ENCODE assay signal across 8 cellular contexts in the genomic region with DNA sequence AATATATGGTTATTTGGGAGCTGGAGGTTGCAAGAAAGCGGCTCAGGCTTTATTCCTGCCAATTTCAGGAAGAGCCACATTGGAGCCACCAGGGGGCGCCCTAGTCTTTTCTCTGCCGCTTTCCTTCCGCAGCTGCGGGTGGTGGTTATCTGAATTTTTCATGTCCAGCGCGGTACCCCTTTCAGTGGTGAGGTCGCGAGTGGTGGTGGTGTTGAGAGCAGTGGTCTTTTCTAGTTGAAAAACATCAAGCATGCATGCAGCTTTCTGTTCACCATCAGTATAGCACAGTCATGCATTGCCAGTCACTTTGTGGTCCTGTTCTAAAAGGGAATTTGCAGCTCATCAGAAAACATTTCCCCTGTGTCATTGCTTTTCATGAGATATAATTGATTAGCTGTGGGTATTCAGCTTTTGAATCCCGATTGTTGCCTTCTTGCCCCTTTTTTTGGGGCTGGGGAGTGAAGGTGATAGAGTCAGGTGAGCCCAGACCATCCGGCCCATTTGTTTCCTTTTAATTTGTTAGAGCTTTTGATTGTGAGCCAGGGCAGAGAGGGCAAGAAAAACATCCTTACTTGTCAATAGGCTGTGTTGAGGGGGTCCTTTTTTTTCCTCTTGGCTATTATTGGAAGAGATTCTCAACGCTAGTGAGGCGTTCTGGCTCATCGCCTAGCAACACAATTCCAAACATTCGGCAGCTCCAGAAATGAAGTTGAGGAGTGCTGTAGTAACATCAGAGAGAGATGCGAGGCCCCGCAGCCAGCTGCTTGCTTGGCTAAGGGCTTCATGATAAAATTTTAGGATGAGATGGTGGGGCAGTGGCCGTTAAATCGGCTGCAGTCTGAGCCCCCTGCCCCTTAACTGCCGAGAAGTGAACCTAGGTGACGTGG.
DNase-seq lines count a peak whose midpoint lies in the region; ATAC-seq, FAIRE-seq and TF ChIP-seq lines count a peak whose summit lies in the region.

No MANE protein-coding gene starts in this region.

- no peak overlapping the region for H3K27ac ChIP-seq in 22Rv1
- H3K27ac ChIP-seq in lung (ENCODE audit: low read depth in 1 of 2, low read length in 1 of 2) = peak overlapping the region; percentile 14 to 24

- ATAC-seq in lung (ENCODE audit: insufficient read depth, low FRiP score) (peak; percentile 37), GM18867 (IDR thresholded peaks at IDR 0.05; ENCODE audit: unreplicated experiment) (no peak)

- H3K36me3 ChIP-seq in lung (ENCODE audit: control insufficient read depth in 2 of 2, insufficient read depth in 2 of 2, low read length in 2 of 2) = no peaks in the 10 kb centered on the region

- WGBS in lung, 2 donors = 32 to 44% methylated on average over 21 of the region's 21 CpGs

- TF ChIP-seq CTCF in 22Rv1 (IDR thresholded peaks at IDR 0.05) = peak; percentile 94
- peak; percentile 67 for TF ChIP-seq CTCF in lung (IDR thresholded peaks at IDR 0.05; ENCODE audit: control extremely low read depth, extremely low read depth)

- peaks cover 17 to 23% of the 10 kb centered on the region in 2 donors for H3K4me1 ChIP-seq in lung (ENCODE audit: control insufficient read depth in 2 of 2, insufficient read depth in 2 of 2, low read length in 2 of 2)

- H3K4me3 ChIP-seq in lung = no peak overlapping the region

- no peaks in the 10 kb centered on the region for H3K9me3 ChIP-seq in lung (ENCODE audit: control insufficient read depth in 2 of 2, insufficient read depth in 1 of 2, low read length in 1 of 2)

- DNase-seq in GM12892 (ENCODE audit: insufficient read length) = peak; percentile 44
- DNase-seq in NCI-H345 treated with DMSO at 0.1 percent for 48 hours (lab: John Stamatoyannopoulos, UW; ENCODE audit: unreplicated experiment) = peak; percentile 68
- peak; percentile 71 for DNase-seq in activated CD4-positive, alpha-beta T cell treated with anti-CD3 and anti-CD28 coated beads, Interleukin-2, amount 50 U/mL, for 1 hour
- DNase-seq in dermis microvascular lymphatic vessel endothelial cell (ENCODE audit: low read depth in 2 of 2) = peak; percentile 31 to 72
- DNase-seq in lung (ENCODE audit: low spot score) = peak; percentile 64
- peak; percentile 58 for DNase-seq in stimulated activated CD8-positive, alpha-beta memory T cell treated with anti-CD3 and anti-CD28 coated beads, Interleukin-12 subunit alpha, Interleukin-12 subunit beta, amount 100 ng/mL, for 1 hour (ENCODE audit: low read depth)

- FAIRE-seq in GM12892 (lab: Jason Lieb, UNC) = peak; percentile 5

- H3K27me3 ChIP-seq in lung (ENCODE audit: control insufficient read depth, insufficient read depth) = no peaks in the 10 kb centered on the region

- TF ChIP-seq POLR2A in GM12892 (IDR thresholded peaks at IDR 0.05; ENCODE audit: low read depth, low read length) = no peak
